ENCODE assay signal across 14 cellular contexts in the genomic region with DNA sequence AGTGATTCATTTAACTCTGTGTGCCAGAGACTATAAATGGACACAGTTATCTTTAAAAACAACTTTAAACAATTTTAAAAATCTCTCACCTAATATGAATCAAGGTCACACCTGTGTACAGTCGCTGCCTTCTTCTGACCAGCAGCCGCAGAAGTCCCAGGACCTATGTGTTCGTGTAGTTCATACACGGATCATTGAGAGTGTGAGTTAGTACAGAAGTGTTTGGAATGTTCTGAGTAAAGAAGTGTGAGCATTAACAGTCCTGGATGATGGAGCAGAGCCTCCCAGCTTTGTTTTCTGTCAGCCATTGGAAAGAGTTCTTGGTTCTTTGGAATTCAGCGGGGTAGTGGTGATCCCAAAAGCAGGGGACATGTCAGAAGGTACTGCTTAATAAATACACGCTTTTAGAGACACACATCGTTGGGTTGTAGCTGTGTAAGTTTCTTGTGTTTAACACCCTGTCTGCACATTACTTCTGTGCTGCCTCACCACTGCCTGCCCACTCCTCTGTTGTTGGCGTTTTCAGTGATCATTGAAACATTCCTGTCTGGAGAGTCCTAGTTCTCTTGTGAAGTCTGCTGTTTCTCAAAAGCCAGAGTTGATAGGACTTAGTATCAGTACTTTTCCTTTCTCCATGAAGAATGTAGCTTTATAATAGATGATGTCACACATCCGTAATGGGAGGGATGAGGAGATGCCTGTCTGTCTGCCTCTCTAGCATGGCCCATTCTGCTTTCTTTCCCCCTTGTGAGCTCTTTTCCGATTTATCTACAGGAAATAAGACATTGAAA.
DNase-seq lines count a peak whose midpoint lies in the region; ATAC-seq and TF ChIP-seq lines count a peak whose summit lies in the region.
"Had no signal": no experiment of that assay in that cellular context is flagged by ENCODE, and none has a peak within 500 bp of the region (broad histone marks: within the 10 kb centered on the region; RNA-seq: fewer than 3 reads in every experiment).

No MANE protein-coding gene starts in this region.

- peak overlapping the region in 1 of 2 experiments; percentile 38; a peak in 2 of 4 replicates for H3K27ac ChIP-seq in SK-N-SH (ENCODE audit: low read depth in 2 of 2, low read length in 1 of 2)
- H3K27ac ChIP-seq in hepatocyte: peak overlapping the region; percentile 73
- H3K27ac ChIP-seq in uterus: peak overlapping the region; percentile 72 to 77
- H3K27ac ChIP-seq: 22Rv1 had no signal

- H3F3A ChIP-seq in SK-N-SH (replicated peaks; ENCODE audit: insufficient read depth): no peaks in the 10 kb centered on the region

- peak overlapping the region; percentile 71 for H3K27ac Mint-ChIP-seq in nephron progenitor cell
- H3K27ac Mint-ChIP-seq: activated CD4-positive, alpha-beta T cell treated with anti-CD3 and anti-CD28 coated beads, Interleukin-2, amount 10 ng/mL, durations not matched to agents 7 days and 5 days; CD4-positive, alpha-beta memory T cell; T-helper 2 cell treated with Interferon-gamma antibody and Interleukin-4, amounts not matched to agents 5 μg/mL and 100 μg/mL, for 36 hours had no signal

- WGBS in SK-N-SH (ENCODE audit: low lambda C conversion rate): 71% methylated on average over 10 of the region's 10 CpGs
- 52% methylated on average over 10 of the region's 10 CpGs for WGBS in hepatocyte (ENCODE audit: low lambda C conversion rate, missing lambda C conversion rate)

- H3K9me2 ChIP-seq in SK-N-SH (no peaks in the 10 kb centered on the region), hepatocyte (replicated peaks; ENCODE audit: insufficient read depth) (no peaks in the 10 kb centered on the region)

- POLR2A ChIA-PET in SK-N-SH (lab: Yijun Ruan, JAX): interaction anchor here (1.1 kb wide), 1 partner anchor 9 kb away, joined by 4 read pairs; no protein-coding TSS in a partner anchor

- peak; percentile 68 for ATAC-seq in SK-N-SH treated with all-trans-retinoic acid at 6 μM for 48 hours
- ATAC-seq in GM18517 (IDR thresholded peaks at IDR 0.05; ENCODE audit: unreplicated experiment): no peak
- no peak for ATAC-seq in HG03460 (IDR thresholded peaks at IDR 0.05; ENCODE audit: unreplicated experiment)

- H3K36me3 ChIP-seq in SK-N-SH (replicated peaks in 1 of 2; ENCODE audit: control insufficient read depth in 1 of 2, insufficient read depth in 2 of 2, low read length in 1 of 2) (peaks cover 3 to 9% of the 10 kb centered on the region in 2 experiments), hepatocyte (replicated peaks; ENCODE audit: insufficient read depth, low read depth) (no peaks in the 10 kb centered on the region), uterus (no peaks in the 10 kb centered on the region)

- H3K27me3 ChIP-seq in SK-N-SH (ENCODE audit: insufficient read depth) (no peaks in the 10 kb centered on the region), hepatocyte (no peaks in the 10 kb centered on the region), uterus (no peaks in the 10 kb centered on the region)

- peaks cover 60% of the 10 kb centered on the region for H3K4me1 Mint-ChIP-seq in nephron progenitor cell
- H3K4me1 Mint-ChIP-seq: activated CD4-positive, alpha-beta T cell treated with anti-CD3 and anti-CD28 coated beads, Interleukin-2, amount 10 ng/mL, durations not matched to agents 7 days and 5 days; CD4-positive, alpha-beta memory T cell had no signal

- H3K4me3 Mint-ChIP-seq in nephron progenitor cell: no peak overlapping the region
- H3K4me3 Mint-ChIP-seq: activated CD4-positive, alpha-beta T cell treated with anti-CD3 and anti-CD28 coated beads, Interleukin-2, amount 10 ng/mL, durations not matched to agents 7 days and 5 days; CD4-positive, alpha-beta memory T cell; T-helper 2 cell treated with Interferon-gamma antibody and Interleukin-4, amounts not matched to agents 5 μg/mL and 100 μg/mL, for 36 hours had no signal

- H3K9me3 Mint-ChIP-seq in nephron progenitor cell: no peaks in the 10 kb centered on the region
- H3K9me3 Mint-ChIP-seq: activated CD4-positive, alpha-beta T cell treated with anti-CD3 and anti-CD28 coated beads, Interleukin-2, amount 10 ng/mL, durations not matched to agents 7 days and 5 days; CD4-positive, alpha-beta memory T cell; T-helper 2 cell treated with Interferon-gamma antibody and Interleukin-4, amounts not matched to agents 5 μg/mL and 100 μg/mL, for 36 hours had no signal

- TF ChIP-seq CTCF in SK-N-SH (IDR thresholded peaks at IDR 0.05): no peak
- TF ChIP-seq CTCF in hepatocyte (IDR thresholded peaks at IDR 0.05; ENCODE audit: poor library complexity): no peak
- TF ChIP-seq CTCF in nephron progenitor cell (IDR thresholded peaks at IDR 0.05): no peak
- no peak for TF ChIP-seq CTCF in uterus (IDR thresholded peaks at IDR 0.05)

- CTCF ChIA-PET in SK-N-SH (lab: Yijun Ruan, JAX): interaction anchor here (1.0 to 3.4 kb wide), 7 partner anchors 11 to 249 kb away, joined by 3 to 12 read pairs (median 5); no protein-coding TSS in a partner anchor

- intact Hi-C loops in uterus (cut with DNase I; ENCODE audit: low total_unique reads): no loop called here

- peaks cover 3% of the 10 kb centered on the region for H3K27me3 Mint-ChIP-seq in nephron progenitor cell (ENCODE audit: low read depth, poor library complexity)
- H3K27me3 Mint-ChIP-seq: activated CD4-positive, alpha-beta T cell treated with anti-CD3 and anti-CD28 coated beads, Interleukin-2, amount 10 ng/mL, durations not matched to agents 7 days and 5 days; CD4-positive, alpha-beta memory T cell had no signal

- no peak for DNase-seq in SK-N-SH
- DNase-seq in hepatocyte (ENCODE audit: low spot score): no peak
- no peak for DNase-seq in nephron progenitor cell
- no peak for DNase-seq in uterus
- no peak for DNase-seq in germinal center (ENCODE audit: low spot score)
- DNase-seq: activated CD4-positive, alpha-beta T cell treated with anti-CD3 and anti-CD28 coated beads, Interleukin-2, amount 10 ng/mL, durations not matched to agents 7 days and 5 days; CD4-positive, alpha-beta memory T cell; hypothalamus; NCI-H187 had no signal

- H2AFZ ChIP-seq in SK-N-SH (ENCODE audit: low read depth) (no peak overlapping the region), hepatocyte (no peak overlapping the region)

- H3K4me1 ChIP-seq in SK-N-SH (ENCODE audit: control insufficient read depth in 1 of 2, insufficient read depth in 2 of 2, low read depth in 1 of 2, low read length in 1 of 2) (peaks cover 0 to 10% of the 10 kb centered on the region in 2 experiments; a peak in 2 of 4 replicates), hepatocyte (ENCODE audit: insufficient read depth) (peaks cover 4% of the 10 kb centered on the region), uterus (no peaks in the 10 kb centered on the region)

- no peaks in the 10 kb centered on the region for H3K9me3 ChIP-seq in SK-N-SH
- H3K9me3 ChIP-seq in hepatocyte (ENCODE audit: low read depth): no peaks in the 10 kb centered on the region
- no peaks in the 10 kb centered on the region for H3K9me3 ChIP-seq in uterus

- H3K4me3 ChIP-seq in SK-N-SH (ENCODE audit: low read depth in 2 of 2, low read length in 1 of 2): no peak overlapping the region
- H3K4me3 ChIP-seq in hepatocyte: no peak overlapping the region
- no peak overlapping the region for H3K4me3 ChIP-seq in uterus

- no peak overlapping the region for H3K4me2 ChIP-seq in SK-N-SH
- peak overlapping the region; percentile 36 for H3K4me2 ChIP-seq in hepatocyte

- H3K36me3 Mint-ChIP-seq in nephron progenitor cell (ENCODE audit: low read depth): peaks cover 37% of the 10 kb centered on the region

- no peak for TF ChIP-seq RAD21 in SK-N-SH (IDR thresholded peaks at IDR 0.05; ENCODE audit: low read length)

- TF ChIP-seq EP300 in SK-N-SH (IDR thresholded peaks at IDR 0.05; ENCODE audit: borderline replicate concordance in 1 of 2, low read depth in 1 of 2, low read length in 1 of 2): no peak

- H3K79me2 ChIP-seq in SK-N-SH (ENCODE audit: insufficient read depth): no peaks in the 10 kb centered on the region
- H3K79me2 ChIP-seq in hepatocyte: no peaks in the 10 kb centered on the region

- TF ChIP-seq POLR2A in uterus (IDR thresholded peaks at IDR 0.05): no peak

- no peaks in the 10 kb centered on the region for H4K20me1 ChIP-seq in SK-N-SH (ENCODE audit: insufficient read depth)
- no peaks in the 10 kb centered on the region for H4K20me1 ChIP-seq in hepatocyte (ENCODE audit: insufficient read depth, poor library complexity, severe bottlenecking)

- H3K9ac ChIP-seq in SK-N-SH: no peak overlapping the region

TF ChIP-seq in SK-N-SH treated with all-trans-retinoic acid at 6 μM for 48 hours, 23 proteins besides CTCF, POLR2A, EP300 and RAD21 (continues in another document):
- TF ChIP-seq ZNF8 (CRISPR knock-in tag; IDR thresholded peaks at IDR 0.05) (no peak), ISL1 (CRISPR knock-in tag; IDR thresholded peaks at IDR 0.05) (no peak; the same call in 1 of the 2 replicates), RARB (CRISPR knock-in tag; IDR thresholded peaks at IDR 0.05) (no peak), ESRRG (CRISPR knock-in tag; IDR thresholded peaks at IDR 0.05) (no peak), ZFP30 (CRISPR knock-in tag; IDR thresholded peaks at IDR 0.05) (no peak)

TF ChIP-seq in SK-N-SH, 30 proteins besides CTCF, POLR2A, EP300 and RAD21:
- no peak for TF ChIP-seq NFIC (IDR thresholded peaks at IDR 0.05; ENCODE audit: borderline replicate concordance)
